Comparison of ENCODE assay signal across 9 cellular contexts in the genomic region with DNA sequence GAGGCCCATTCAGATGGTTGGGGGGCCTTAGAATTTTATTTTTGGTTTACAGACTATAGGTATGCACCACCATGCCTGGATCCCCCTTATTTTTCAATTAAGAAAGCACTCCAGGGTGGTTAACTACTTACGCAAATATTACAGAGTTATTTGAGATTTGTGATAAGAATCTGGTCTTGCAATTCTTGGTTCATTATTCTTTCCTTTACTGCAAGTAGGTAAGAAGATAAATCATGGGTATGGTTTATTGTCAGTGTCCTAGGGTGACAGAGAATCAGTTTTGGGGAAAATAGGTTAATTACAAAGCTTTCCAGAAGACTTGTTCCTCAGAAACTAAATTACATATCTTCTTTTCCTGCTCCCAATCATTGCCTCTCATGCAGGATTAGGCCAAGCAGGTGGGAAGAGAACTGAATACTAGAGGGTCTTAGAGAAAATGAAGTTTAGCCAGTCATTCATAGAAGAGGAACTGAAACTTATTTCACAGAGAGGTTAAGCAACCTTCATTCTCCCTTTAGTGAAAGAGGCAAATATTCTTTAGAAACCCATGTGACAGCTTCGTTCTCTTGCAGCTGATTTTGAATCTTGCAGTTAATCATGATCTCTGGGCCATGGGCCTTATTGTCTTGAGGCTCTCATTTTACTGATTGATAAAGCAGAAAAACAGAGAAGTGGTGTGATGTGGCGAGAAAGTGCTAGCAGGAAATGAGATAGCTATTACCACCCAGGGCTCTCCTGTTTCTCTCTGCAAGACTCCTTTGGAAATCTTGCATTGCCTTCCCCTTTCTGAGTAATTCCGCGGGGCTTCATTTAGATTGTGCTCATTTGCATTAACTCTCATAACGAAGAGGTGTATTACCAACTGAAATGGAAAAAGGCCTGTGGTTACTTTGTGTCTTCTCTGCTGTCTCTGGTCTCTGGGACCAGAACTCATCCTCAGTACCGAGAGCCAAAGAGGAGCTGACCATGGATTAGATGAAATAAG. TPM values are rescaled to one million over a fixed set of nuclear protein-coding genes. Genes with fewer than 3 reads are reported as not detected.
DNase-seq lines count a peak whose midpoint lies in the region; ATAC-seq, FAIRE-seq and TF ChIP-seq lines count a peak whose summit lies in the region.
"Had no signal": no experiment of that assay in that cellular context is flagged by ENCODE, and none has a peak within 500 bp of the region (broad histone marks: within the 10 kb centered on the region; RNA-seq: fewer than 3 reads in every experiment).

No MANE protein-coding gene starts in this region.

- H3K27ac ChIP-seq in H1 (ENCODE audit: low read depth, low read length), result no peak overlapping the region
- H3K27ac ChIP-seq in breast epithelium, result no peak overlapping the region
- no peak overlapping the region for H3K27ac ChIP-seq in aorta (ENCODE audit: low read depth in 1 of 2, low read length in 2 of 2)
- H3K27ac ChIP-seq in psoas muscle, result no peak overlapping the region
- H3K27ac ChIP-seq: parathyroid adenoma had no signal

- no peak overlapping the region for H2BK20ac ChIP-seq in H1 (ENCODE audit: low read length)

- H3K56ac ChIP-seq in H1 (replicated peaks; ENCODE audit: insufficient read length, low read depth, low read length), result peak overlapping the region; percentile 3

- no peaks in the 10 kb centered on the region for H3K23me2 ChIP-seq in H1 (ENCODE audit: low read depth, low read length)

- H3K9me3 ChIP-seq in H1 (ENCODE audit: insufficient read depth in 2 of 2, low read depth in 1 of 2, low read length in 1 of 2) (peaks cover 0 to 3% of the 10 kb centered on the region in 2 experiments; a peak in 1 of 4 replicates), breast epithelium (no peaks in the 10 kb centered on the region), aorta (ENCODE audit: control insufficient read depth, low read length) (no peaks in the 10 kb centered on the region), psoas muscle (no peaks in the 10 kb centered on the region)

- no peaks in the 10 kb centered on the region for H3K36me3 ChIP-seq in H1 (ENCODE audit: control insufficient read depth in 2 of 4, insufficient read depth in 4 of 4, low read length in 3 of 4)
- H3K36me3 ChIP-seq in breast epithelium, result no peaks in the 10 kb centered on the region
- H3K36me3 ChIP-seq in aorta (ENCODE audit: control insufficient read depth in 1 of 2, insufficient read depth in 2 of 2, low read length in 1 of 2), result no peaks in the 10 kb centered on the region
- H3K36me3 ChIP-seq in psoas muscle (ENCODE audit: insufficient read depth in 1 of 2, low read depth in 1 of 2), result no peaks in the 10 kb centered on the region

- H3K27me3 ChIP-seq in H1 (replicated peaks in 1 of 4; ENCODE audit: control insufficient read depth in 3 of 4, extremely low read depth in 1 of 4, insufficient read depth in 3 of 4, low read length in 3 of 4) (no peaks in the 10 kb centered on the region), breast epithelium (no peaks in the 10 kb centered on the region), aorta (ENCODE audit: control insufficient read depth in 1 of 2, insufficient read depth in 2 of 2, low read length in 1 of 2) (no peaks in the 10 kb centered on the region), psoas muscle (ENCODE audit: insufficient read depth in 3 of 3, low read length in 2 of 3) (no peaks in the 10 kb centered on the region)

- no peaks in the 10 kb centered on the region for H3K79me1 ChIP-seq in H1 (ENCODE audit: low read depth, low read length)

- H3K79me2 ChIP-seq in H1 (ENCODE audit: control insufficient read depth in 1 of 2, insufficient read depth in 2 of 2, low read length in 2 of 2), result no peaks in the 10 kb centered on the region
- H3K79me2 ChIP-seq: parathyroid adenoma had no signal

- no peak for TF ChIP-seq RAD21 in H1 (IDR thresholded peaks at IDR 0.05 in 1 of 2, conservative IDR thresholded peaks at IDR 0.05 in 1 of 2; ENCODE audit: low read depth in 2 of 2, low read length in 2 of 2)

- H3K4me3 ChIP-seq in H1 (ENCODE audit: extremely low read depth in 1 of 4, insufficient read depth in 2 of 4, low read depth in 3 of 4, low read length in 4 of 4) (no peak overlapping the region), breast epithelium (no peak overlapping the region), aorta (ENCODE audit: low read length in 2 of 2) (no peak overlapping the region), psoas muscle (no peak overlapping the region)

- ATAC-seq in GM18505 (IDR thresholded peaks at IDR 0.05; ENCODE audit: unreplicated experiment) (peak; percentile 86), GM21717 (IDR thresholded peaks at IDR 0.05; ENCODE audit: unreplicated experiment) (peak; percentile 93), aorta (ENCODE audit: low FRiP score) (no peak), psoas muscle (no peak)

- peaks cover 0 to 15% (median 6%) of the 10 kb centered on the region in 4 experiments; a peak in 4 of 7 replicates for H3K4me1 ChIP-seq in H1 (replicated peaks in 1 of 4; ENCODE audit: control insufficient read depth in 3 of 4, insufficient read depth in 4 of 4, low read length in 3 of 4)
- no peaks in the 10 kb centered on the region for H3K4me1 ChIP-seq in breast epithelium
- H3K4me1 ChIP-seq in aorta (ENCODE audit: control insufficient read depth in 1 of 2, insufficient read depth in 2 of 2, low read length in 2 of 2), result no peaks in the 10 kb centered on the region
- H3K4me1 ChIP-seq in psoas muscle, result no peaks in the 10 kb centered on the region
- H3K4me1 ChIP-seq: parathyroid adenoma had no signal

- no peak overlapping the region for H4K8ac ChIP-seq in H1 (ENCODE audit: extremely low read depth, insufficient read depth, low read length)

- DNase-seq in KG1 (lab: John Stamatoyannopoulos, UW) (peak; percentile 40), H1 (ENCODE audit: low read depth in 1 of 2, low spot score in 2 of 2) (no peak), breast epithelium (ENCODE audit: low spot score in 2 of 2) (no peak), aorta (no peak), NCI-H146 (lab: John Stamatoyannopoulos, UW) (no peak), psoas muscle (no peak)

- H4K91ac ChIP-seq in H1 (replicated peaks; ENCODE audit: insufficient read length, low read length), result no peak overlapping the region

- TF ChIP-seq POLR2A in GM18505 (IDR thresholded peaks at IDR 0.05; ENCODE audit: borderline replicate concordance, extremely low read depth, insufficient read depth, insufficient read length), result no peak
- TF ChIP-seq POLR2A in H1 (IDR thresholded peaks at IDR 0.05; ENCODE audit: control extremely low read depth in 1 of 2, low read depth in 2 of 2, low read length in 2 of 2), result no peak
- no peak for TF ChIP-seq POLR2A in breast epithelium (IDR thresholded peaks at IDR 0.05)

- intact Hi-C loops in breast epithelium (cut with DNase I; ENCODE audit: low total_unique reads) (no loop called here), aorta (cut with DNase I) (no loop called here), psoas muscle (cut with DNase I) (no loop called here)

- TF ChIP-seq CTCF in H1 (IDR thresholded peaks at IDR 0.05; ENCODE audit: control extremely low read depth in 1 of 3, insufficient read depth in 1 of 3, low read depth in 1 of 3, low read length in 3 of 3), result no peak
- TF ChIP-seq CTCF in breast epithelium (IDR thresholded peaks at IDR 0.05), result no peak
- no peak for TF ChIP-seq CTCF in psoas muscle (IDR thresholded peaks at IDR 0.05)

- H4K5ac ChIP-seq in H1 (ENCODE audit: insufficient read length, low read depth, low read length), result no peak overlapping the region

- TF ChIP-seq EP300 in H1 (IDR thresholded peaks at IDR 0.05; ENCODE audit: borderline replicate concordance in 1 of 2, low read depth in 2 of 2, low read length in 2 of 2), result no peak

- no peak overlapping the region for H3K9ac ChIP-seq in H1 (replicated peaks in 1 of 4; ENCODE audit: extremely low read depth in 1 of 4, low read depth in 3 of 4, low read length in 3 of 4)
- H3K9ac ChIP-seq: parathyroid adenoma had no signal

- POLR2A ChIA-PET in H1 (lab: Charles Lee; ENCODE audit: partially characterized antibody), result interaction anchor here (1.9 to 2.6 kb wide), 2 partner anchors 11 to 17 kb away, joined by 6 to 11 read pairs; no protein-coding TSS in a partner anchor

- no peaks in the 10 kb centered on the region for H4K20me1 ChIP-seq in H1 (replicated peaks in 1 of 2; ENCODE audit: control insufficient read depth in 1 of 2, insufficient read depth in 2 of 2, low read length in 2 of 2)

- H3K23ac ChIP-seq in H1 (ENCODE audit: insufficient read length), result no peak overlapping the region

- H2AFZ ChIP-seq in H1 (ENCODE audit: low read length), result no peak overlapping the region; the same call in 1 of the 2 replicates
- H2AFZ ChIP-seq: parathyroid adenoma had no signal

- H2BK12ac ChIP-seq in H1 (ENCODE audit: low read depth, low read length), result no peak overlapping the region

- no peak overlapping the region for H3K4ac ChIP-seq in H1 (replicated peaks; ENCODE audit: insufficient read length, low read depth, low read length)

- CTCF ChIA-PET in H1 (lab: Charles Lee; ENCODE audit: partially characterized antibody), result interaction anchor here (1.4 to 2.0 kb wide), 2 partner anchors 12 to 19 kb away, joined by 3 to 9 read pairs; no protein-coding TSS in a partner anchor

- peak overlapping the region; percentile 69 for H2BK120ac ChIP-seq in H1 (replicated peaks; ENCODE audit: low read depth, low read length)

- no peak overlapping the region for H2AK5ac ChIP-seq in H1 (ENCODE audit: low read depth, low read length)

- no peak overlapping the region for H2BK15ac ChIP-seq in H1 (ENCODE audit: low read length)

- no peak overlapping the region for H2BK5ac ChIP-seq in H1 (ENCODE audit: low read depth, low read length)

- no peak for FAIRE-seq in H1 (lab: Jason Lieb, UNC)

- no peak overlapping the region for H3K14ac ChIP-seq in H1 (ENCODE audit: insufficient read length)

- peak overlapping the region in 1 of 2 experiments; percentile 8; a peak in 1 of 4 replicates for H3K4me2 ChIP-seq in H1 (ENCODE audit: insufficient read depth in 1 of 2, low read depth in 2 of 2, low read length in 2 of 2)

- peak overlapping the region; percentile 39; the same call in 1 of the 2 replicates for H3K18ac ChIP-seq in H1 (ENCODE audit: extremely low read depth, low read length)

- 46% methylated on average over 7 of the region's 7 CpGs; no CpG with 5 or more reads in 1 of the 2 experiments for WGBS in H1 (ENCODE audit: extremely low coverage in 1 of 2, insufficient coverage in 1 of 2, insufficient read length in 1 of 2, insufficient replicate concordance in 2 of 2, low coverage in 1 of 2, low lambda C conversion rate in 2 of 2, missing lambda C conversion rate in 1 of 2), 2 experiments
- 60 to 63% methylated on average over 7 of the region's 7 CpGs for WGBS in aorta, 2 donors
- WGBS in psoas muscle, 3 donors, result 47 to 63% (median 50%) methylated on average over 7 of the region's 7 CpGs

RNA-seq across cellular contexts. Expression of a gene that starts 44.8 kb away (rescaled TPM):
- 0.42 and 1.2 TPM in 2 replicates for total RNA-seq in H1 (2021; fragmentation: NEBNext Ultra II Directional; extraction: Animal tissue kit (Norgen Biotek cat#: 25700))
- polyA plus RNA-seq in H1 (2011; rRNA removed) (1.00 and 2.4 TPM in 2 replicates), aorta (1 to 10 TPM; 2.6 to 6.0 TPM), psoas muscle (1 to 10 TPM; 1.1 to 1.9 (median 1.6) TPM)
- 2.1 TPM for polyA plus RNA-seq in H1 (2011; cell fraction: cytosol; rRNA removed)
- polyA plus RNA-seq in H1 (2011; cell fraction: nucleus; rRNA removed), result 2.7 TPM
- 0.89 to 1.3 TPM (median 1.00 TPM) in 4 replicates for polyA plus RNA-seq in H1 (2012, experiment 1 of 2)
- 0.51 TPM for polyA plus RNA-seq in H1 (2012, experiment 2 of 2)
- polyA plus RNA-seq in H1 (2013, experiment 1 of 2), result 0.87 TPM
- 0.94 TPM for polyA plus RNA-seq in H1 (2013, experiment 2 of 2)
- polyA minus RNA-seq in H1 (2011; rRNA and poly(A)+ RNA removed), result 1.3 and 5.8 TPM in 2 replicates
- not detected for polyA minus RNA-seq in H1 (2011; cell fraction: cytosol; rRNA and poly(A)+ RNA removed)
- polyA minus RNA-seq in H1 (2011; cell fraction: nucleus; rRNA and poly(A)+ RNA removed), result 7.4 TPM
- total RNA-seq in breast epithelium (10 to 100 TPM in 1 of 3 donors, 1 to 10 TPM in 2; 7.8 to 10.8 (median 9.5) TPM), aorta (10 to 100 TPM in 1 of 2 donors, 1 to 10 TPM in 1; 6.8 to 21.1 TPM), psoas muscle (1 to 10 TPM; 1.8 to 4.8 (median 2.2) TPM)

RNA-seq across cellular contexts. Expression of a gene that starts 46.5 kb away (rescaled TPM):
- 3.9 and 4.0 TPM in 2 replicates for total RNA-seq in H1 (2021; fragmentation: NEBNext Ultra II Directional; extraction: Animal tissue kit (Norgen Biotek cat#: 25700))
- polyA plus RNA-seq in H1 (2011; rRNA removed) (1.3 and 1.8 TPM in 2 replicates), aorta (not detected), psoas muscle (under 1 TPM; 0.01 to 0.03 (median 0.03) TPM)
- polyA plus RNA-seq in H1 (2011; cell fraction: cytosol; rRNA removed), result 1.5 TPM
- 1.4 TPM for polyA plus RNA-seq in H1 (2011; cell fraction: nucleus; rRNA removed)
- polyA plus RNA-seq in H1 (2012, experiment 1 of 2), result 2.7 to 3.2 TPM (median 2.9 TPM) in 4 replicates
- polyA plus RNA-seq in H1 (2012, experiment 2 of 2), result 0.91 TPM
- polyA plus RNA-seq in H1 (2013, experiment 1 of 2), result 2.4 TPM
- polyA plus RNA-seq in H1 (2013, experiment 2 of 2), result 2.0 TPM
- 6.1 and 8.9 TPM in 2 replicates for polyA minus RNA-seq in H1 (2011; rRNA and poly(A)+ RNA removed)
- polyA minus RNA-seq in H1 (2011; cell fraction: cytosol; rRNA and poly(A)+ RNA removed), result 2.9 TPM
- 2.9 TPM for polyA minus RNA-seq in H1 (2011; cell fraction: nucleus; rRNA and poly(A)+ RNA removed)
- total RNA-seq in breast epithelium (under 1 TPM in 2 of 3 donors, not detected in 1; 0.66 to 0.80 TPM), aorta (not detected), psoas muscle (not detected)

Comparison
In these comparisons a context has a peak if more than half of its experiments do, and no peak if none do; other contexts are left out.
1. ATAC-seq: peak in GM18505 (single experiment) and GM21717 (single experiment); none in aorta (single experiment) and psoas muscle (0 of 4).